ENCODE assay signal across 18 cellular contexts in genomic region chr5:162939962-162940361, GRCh38.
"Had no signal": no experiment of that assay in that cellular context is flagged by ENCODE, and none has a peak within 500 bp of the region (broad histone marks: within the 10 kb centered on the region; RNA-seq: fewer than 3 reads in every experiment).

No MANE protein-coding gene starts in this region.

- H3K27ac Mint-ChIP-seq: naive thymus-derived CD8-positive, alpha-beta T cell; type B pancreatic cell had no signal

- H3K4me1 Mint-ChIP-seq: naive thymus-derived CD8-positive, alpha-beta T cell; neural crest cell had no signal

- DNase-seq: effector memory CD4-positive, alpha-beta T cell; gastrocnemius medialis; kidney glomerular epithelial cell; mammary epithelial cell; mucosa of descending colon; naive thymus-derived CD8-positive, alpha-beta T cell; posterior cingulate gyrus; small intestine; stimulated activated CD4-positive, alpha-beta T cell treated with anti-CD3 and anti-CD28 coated beads, Interleukin-12 subunit alpha, Interleukin-12 subunit beta, amount 100 ng/mL, for 4 hours; stimulated activated CD4-positive, alpha-beta T cell treated with anti-CD3 and anti-CD28 coated beads, Interleukin-2, amount 100 ng/mL, for 48 hours; stimulated activated naive CD8-positive, alpha-beta T cell treated with anti-CD3 and anti-CD28 coated beads, Interleukin-15, Interleukin-2, amounts not matched to agents 100 U/mL and 50 U/mL, for 24 hours; thyroid gland had no signal

- H3K4me1 ChIP-seq: gastrocnemius medialis, right atrium auricular region, suprapubic skin, thyroid gland had no signal

- H3K36me3 Mint-ChIP-seq: type B pancreatic cell had no signal

- H3K27ac ChIP-seq: gastrocnemius medialis, right atrium auricular region, suprapubic skin, thyroid gland had no signal

- H3K27me3 Mint-ChIP-seq: naive thymus-derived CD8-positive, alpha-beta T cell; type B pancreatic cell had no signal

- H3K9me3 ChIP-seq: gastrocnemius medialis, thyroid gland had no signal

- H3K4me3 ChIP-seq: gastrocnemius medialis, mucosa of descending colon, right atrium auricular region, suprapubic skin, thyroid gland had no signal

- H3K36me3 ChIP-seq: gastrocnemius medialis, right atrium auricular region, suprapubic skin, thyroid gland had no signal

- H3K4me3 Mint-ChIP-seq: naive thymus-derived CD8-positive, alpha-beta T cell; neural crest cell; type B pancreatic cell had no signal

- ATAC-seq: esophagus mucosa; gastrocnemius medialis; left lobe of liver; mucosa of descending colon; naive thymus-derived CD8-positive, alpha-beta T cell; stimulated activated naive CD8-positive, alpha-beta T cell treated with anti-CD3 and anti-CD28 coated beads, Interleukin-15, Interleukin-2, amounts not matched to agents 100 U/mL and 50 U/mL, for 24 hours had no signal

- H3K27me3 ChIP-seq: gastrocnemius medialis, right atrium auricular region, suprapubic skin, thyroid gland had no signal
